8 cellular contexts compared by ENCODE assay signal in the genomic region with DNA sequence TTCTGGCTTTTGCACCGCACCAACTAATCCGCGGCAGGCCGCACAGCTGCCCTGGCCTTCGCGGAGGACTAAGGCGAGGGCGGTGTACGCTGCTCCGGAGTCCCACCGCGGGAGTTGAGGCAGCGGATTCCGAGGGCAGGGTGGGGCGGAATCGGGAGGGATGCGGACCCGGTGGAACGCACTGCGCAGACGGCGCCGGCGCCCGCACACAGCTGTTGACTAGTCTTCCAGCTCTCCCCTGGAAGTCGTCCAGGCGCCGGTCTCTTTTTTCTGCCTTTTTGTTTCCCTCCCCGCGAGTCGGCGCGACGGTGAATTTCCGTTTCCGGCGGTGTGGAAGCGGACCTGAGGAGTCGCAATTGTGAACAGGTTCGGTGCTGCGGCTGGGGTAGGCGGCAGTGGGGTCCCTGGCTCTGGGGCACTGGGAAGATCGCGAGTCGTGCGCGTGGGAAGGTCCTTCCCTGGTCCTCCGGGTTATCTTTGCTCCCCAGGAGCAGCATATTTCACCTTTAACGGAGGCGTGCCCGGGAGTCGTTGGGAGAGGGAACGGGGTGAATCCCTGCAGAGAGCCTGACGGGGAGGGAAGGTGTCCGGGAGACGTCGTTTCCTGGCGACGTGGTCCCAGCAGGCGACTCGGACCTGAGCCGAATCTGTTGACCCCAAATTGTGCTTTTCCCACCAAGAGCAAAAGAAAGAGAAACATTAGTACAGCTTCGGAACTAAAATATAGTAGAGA. TPM values are rescaled to one million over a fixed set of nuclear protein-coding genes. Genes with fewer than 3 reads are reported as not detected.
DNase-seq lines count a peak whose midpoint lies in the region; ATAC-seq and TF ChIP-seq lines count a peak whose summit lies in the region.

A gene (plus strand): TSS at position 319 of the 733 bp plus-strand sequence. CDS start 5,195 bp downstream, outside the sequence.

- CTCF ChIA-PET in WTC11 (lab: Charles Lee) = interaction anchor here (1.2 to 1.6 kb wide), 2 partner anchors 71 to 186 kb away, joined by 3 read pairs; no protein-coding TSS in a partner anchor

- TF ChIP-seq CTCF in WTC11 (IDR thresholded peaks at IDR 0.05) = no peak
- no peak for TF ChIP-seq CTCF in cardiac fibroblast (IDR thresholded peaks at IDR 0.05; ENCODE audit: low read depth, low read length)

- H3K27me3 Mint-ChIP-seq in WTC11 (ENCODE audit: low read depth) = peaks cover 14% of the 10 kb centered on the region

- no peaks in the 10 kb centered on the region for H3K9me3 Mint-ChIP-seq in WTC11

- H3K27ac Mint-ChIP-seq in WTC11 = peak within 1 kb of the TSS; percentile 93

- peak; percentile 68 to 79 for DNase-seq in NCI-H2081 (lab: John Stamatoyannopoulos, UW)
- peak; percentile 76 for DNase-seq in WTC11 (ENCODE audit: low spot score)
- DNase-seq in cardiac fibroblast (ENCODE audit: low read depth in 2 of 2) = peak; percentile 80 to 87
- DNase-seq in iris pigment epithelial cell (ENCODE audit: low read depth) = peak; percentile 79
- DNase-seq in smooth muscle cell of the brain vasculature (ENCODE audit: low read depth, low spot score) = peak; percentile 57
- no peak for DNase-seq in AML-193 (lab: John Stamatoyannopoulos, UW)

- ATAC-seq in HG02763 (IDR thresholded peaks at IDR 0.05; ENCODE audit: unreplicated experiment) (peak; percentile 82), WTC11 (peak; percentile 85)

- no peaks in the 10 kb centered on the region for H3K36me3 Mint-ChIP-seq in WTC11

- H3K4me3 ChIP-seq in cardiac fibroblast (replicated peaks in 1 of 2; ENCODE audit: low read depth in 2 of 2, low read length in 2 of 2) = peak within 1 kb of the TSS; percentile 81 to 82

- peaks cover 7% of the 10 kb centered on the region for H3K4me1 Mint-ChIP-seq in WTC11

- POLR2A ChIA-PET in WTC11 (lab: Charles Lee) = interaction anchor here (0.6 kb wide), 1 partner anchor 331 kb away, joined by 5 read pairs; no protein-coding TSS in a partner anchor

- peak; percentile 61 for TF ChIP-seq POLR2A in GM15510 (IDR thresholded peaks at IDR 0.05; ENCODE audit: borderline replicate concordance, extremely low read depth, insufficient read length)

- peak within 1 kb of the TSS; percentile 97 for H3K4me3 Mint-ChIP-seq in WTC11

TF ChIP-seq in WTC11, 78 proteins besides CTCF, POLR2A, EP300 and RAD21 (continues in another document):
- no peak for TF ChIP-seq SMAD3 (CRISPR knock-in tag; IDR thresholded peaks at IDR 0.05; ENCODE audit: borderline replicate concordance)
- no peak for TF ChIP-seq ELF4 (CRISPR knock-in tag; IDR thresholded peaks at IDR 0.05; ENCODE audit: low read depth)
- TF ChIP-seq SP1 (CRISPR knock-in tag; conservative IDR thresholded peaks at IDR 0.05) = peak; percentile 69; the same call in 1 of the 2 replicates
- peak; percentile 77; the same call in 1 of the 2 replicates for TF ChIP-seq TCF7 (CRISPR knock-in tag; IDR thresholded peaks at IDR 0.05; ENCODE audit: low read depth)
- TF ChIP-seq FOXP1 (CRISPR knock-in tag; IDR thresholded peaks at IDR 0.05; ENCODE audit: borderline replicate concordance) = peak; percentile 70; the same call in 1 of the 2 replicates
- peak; percentile 88; the same call in 1 of the 2 replicates for TF ChIP-seq CREM (CRISPR knock-in tag; IDR thresholded peaks at IDR 0.05)
- no peak for TF ChIP-seq NR1H2 (CRISPR knock-in tag; IDR thresholded peaks at IDR 0.05)
- TF ChIP-seq KAT7 (CRISPR knock-in tag; IDR thresholded peaks at IDR 0.05; ENCODE audit: borderline replicate concordance) = peak; percentile 51; the same call in 1 of the 2 replicates
- TF ChIP-seq TEAD4 (CRISPR knock-in tag; IDR thresholded peaks at IDR 0.05) = no peak
- TF ChIP-seq GRHL2 (CRISPR knock-in tag; IDR thresholded peaks at IDR 0.05; ENCODE audit: insufficient replicate concordance, severe bottlenecking) = no peak
- TF ChIP-seq, protein P1, sequence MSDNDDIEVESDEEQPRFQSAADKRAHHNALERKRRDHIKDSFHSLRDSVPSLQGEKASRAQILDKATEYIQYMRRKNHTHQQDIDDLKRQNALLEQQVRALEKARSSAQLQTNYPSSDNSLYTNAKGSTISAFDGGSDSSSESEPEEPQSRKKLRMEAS (CRISPR knock-in tag; IDR thresholded peaks at IDR 0.05) = peak; percentile 50
- TF ChIP-seq TEAD1 (CRISPR knock-in tag; IDR thresholded peaks at IDR 0.05) = peak; percentile 20; the same call in 1 of the 2 replicates
- TF ChIP-seq, protein P2, sequence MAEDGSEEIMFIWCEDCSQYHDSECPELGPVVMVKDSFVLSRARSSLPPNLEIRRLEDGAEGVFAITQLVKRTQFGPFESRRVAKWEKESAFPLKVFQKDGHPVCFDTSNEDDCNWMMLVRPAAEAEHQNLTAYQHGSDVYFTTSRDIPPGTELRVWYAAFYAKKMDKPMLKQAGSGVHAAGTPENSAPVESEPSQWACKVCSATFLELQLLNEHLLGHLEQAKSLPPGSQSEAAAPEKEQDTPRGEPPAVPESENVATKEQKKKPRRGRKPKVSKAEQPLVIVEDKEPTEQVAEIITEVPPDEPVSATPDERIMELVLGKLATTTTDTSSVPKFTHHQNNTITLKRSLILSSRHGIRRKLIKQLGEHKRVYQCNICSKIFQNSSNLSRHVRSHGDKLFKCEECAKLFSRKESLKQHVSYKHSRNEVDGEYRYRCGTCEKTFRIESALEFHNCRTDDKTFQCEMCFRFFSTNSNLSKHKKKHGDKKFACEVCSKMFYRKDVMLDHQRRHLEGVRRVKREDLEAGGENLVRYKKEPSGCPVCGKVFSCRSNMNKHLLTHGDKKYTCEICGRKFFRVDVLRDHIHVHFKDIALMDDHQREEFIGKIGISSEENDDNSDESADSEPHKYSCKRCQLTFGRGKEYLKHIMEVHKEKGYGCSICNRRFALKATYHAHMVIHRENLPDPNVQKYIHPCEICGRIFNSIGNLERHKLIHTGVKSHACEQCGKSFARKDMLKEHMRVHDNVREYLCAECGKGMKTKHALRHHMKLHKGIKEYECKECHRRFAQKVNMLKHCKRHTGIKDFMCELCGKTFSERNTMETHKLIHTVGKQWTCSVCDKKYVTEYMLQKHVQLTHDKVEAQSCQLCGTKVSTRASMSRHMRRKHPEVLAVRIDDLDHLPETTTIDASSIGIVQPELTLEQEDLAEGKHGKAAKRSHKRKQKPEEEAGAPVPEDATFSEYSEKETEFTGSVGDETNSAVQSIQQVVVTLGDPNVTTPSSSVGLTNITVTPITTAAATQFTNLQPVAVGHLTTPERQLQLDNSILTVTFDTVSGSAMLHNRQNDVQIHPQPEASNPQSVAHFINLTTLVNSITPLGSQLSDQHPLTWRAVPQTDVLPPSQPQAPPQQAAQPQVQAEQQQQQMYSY (CRISPR knock-in tag; IDR thresholded peaks at IDR 0.05) = 0 out of 2 replicates have a peak, but pooled peaks have one; percentile 22
- TF ChIP-seq, protein P3, sequence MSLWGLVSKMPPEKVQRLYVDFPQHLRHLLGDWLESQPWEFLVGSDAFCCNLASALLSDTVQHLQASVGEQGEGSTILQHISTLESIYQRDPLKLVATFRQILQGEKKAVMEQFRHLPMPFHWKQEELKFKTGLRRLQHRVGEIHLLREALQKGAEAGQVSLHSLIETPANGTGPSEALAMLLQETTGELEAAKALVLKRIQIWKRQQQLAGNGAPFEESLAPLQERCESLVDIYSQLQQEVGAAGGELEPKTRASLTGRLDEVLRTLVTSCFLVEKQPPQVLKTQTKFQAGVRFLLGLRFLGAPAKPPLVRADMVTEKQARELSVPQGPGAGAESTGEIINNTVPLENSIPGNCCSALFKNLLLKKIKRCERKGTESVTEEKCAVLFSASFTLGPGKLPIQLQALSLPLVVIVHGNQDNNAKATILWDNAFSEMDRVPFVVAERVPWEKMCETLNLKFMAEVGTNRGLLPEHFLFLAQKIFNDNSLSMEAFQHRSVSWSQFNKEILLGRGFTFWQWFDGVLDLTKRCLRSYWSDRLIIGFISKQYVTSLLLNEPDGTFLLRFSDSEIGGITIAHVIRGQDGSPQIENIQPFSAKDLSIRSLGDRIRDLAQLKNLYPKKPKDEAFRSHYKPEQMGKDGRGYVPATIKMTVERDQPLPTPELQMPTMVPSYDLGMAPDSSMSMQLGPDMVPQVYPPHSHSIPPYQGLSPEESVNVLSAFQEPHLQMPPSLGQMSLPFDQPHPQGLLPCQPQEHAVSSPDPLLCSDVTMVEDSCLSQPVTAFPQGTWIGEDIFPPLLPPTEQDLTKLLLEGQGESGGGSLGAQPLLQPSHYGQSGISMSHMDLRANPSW (CRISPR knock-in tag; conservative IDR thresholded peaks at IDR 0.05; ENCODE audit: low read depth) = no peak
- 0 out of 2 replicates have a peak, but pooled peaks have one; percentile 61 for TF ChIP-seq ZNF232 (CRISPR knock-in tag; IDR thresholded peaks at IDR 0.05)
- no peak for TF ChIP-seq ZNF416 (CRISPR knock-in tag; IDR thresholded peaks at IDR 0.05)
- peak; percentile 21; the same call in 1 of the 2 replicates for TF ChIP-seq RELA (CRISPR knock-in tag; IDR thresholded peaks at IDR 0.05; ENCODE audit: borderline replicate concordance)
- TF ChIP-seq FOXK1 (CRISPR knock-in tag; IDR thresholded peaks at IDR 0.05) = peak; percentile 72; the same call in 1 of the 2 replicates
- peak; percentile 74; the same call in 1 of the 2 replicates for TF ChIP-seq ETV6 (CRISPR knock-in tag; IDR thresholded peaks at IDR 0.05)
- peak; percentile 89; the same call in 1 of the 2 replicates for TF ChIP-seq MYBL2 (CRISPR knock-in tag; IDR thresholded peaks at IDR 0.05)
- TF ChIP-seq GABPB1 (CRISPR knock-in tag; IDR thresholded peaks at IDR 0.05) = peak; percentile 49; the same call in 1 of the 2 replicates
- TF ChIP-seq, protein P4, sequence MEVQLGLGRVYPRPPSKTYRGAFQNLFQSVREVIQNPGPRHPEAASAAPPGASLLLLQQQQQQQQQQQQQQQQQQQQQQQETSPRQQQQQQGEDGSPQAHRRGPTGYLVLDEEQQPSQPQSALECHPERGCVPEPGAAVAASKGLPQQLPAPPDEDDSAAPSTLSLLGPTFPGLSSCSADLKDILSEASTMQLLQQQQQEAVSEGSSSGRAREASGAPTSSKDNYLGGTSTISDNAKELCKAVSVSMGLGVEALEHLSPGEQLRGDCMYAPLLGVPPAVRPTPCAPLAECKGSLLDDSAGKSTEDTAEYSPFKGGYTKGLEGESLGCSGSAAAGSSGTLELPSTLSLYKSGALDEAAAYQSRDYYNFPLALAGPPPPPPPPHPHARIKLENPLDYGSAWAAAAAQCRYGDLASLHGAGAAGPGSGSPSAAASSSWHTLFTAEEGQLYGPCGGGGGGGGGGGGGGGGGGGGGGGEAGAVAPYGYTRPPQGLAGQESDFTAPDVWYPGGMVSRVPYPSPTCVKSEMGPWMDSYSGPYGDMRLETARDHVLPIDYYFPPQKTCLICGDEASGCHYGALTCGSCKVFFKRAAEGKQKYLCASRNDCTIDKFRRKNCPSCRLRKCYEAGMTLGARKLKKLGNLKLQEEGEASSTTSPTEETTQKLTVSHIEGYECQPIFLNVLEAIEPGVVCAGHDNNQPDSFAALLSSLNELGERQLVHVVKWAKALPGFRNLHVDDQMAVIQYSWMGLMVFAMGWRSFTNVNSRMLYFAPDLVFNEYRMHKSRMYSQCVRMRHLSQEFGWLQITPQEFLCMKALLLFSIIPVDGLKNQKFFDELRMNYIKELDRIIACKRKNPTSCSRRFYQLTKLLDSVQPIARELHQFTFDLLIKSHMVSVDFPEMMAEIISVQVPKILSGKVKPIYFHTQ (CRISPR knock-in tag; IDR thresholded peaks at IDR 0.05) = no peak

RNA-seq across cellular contexts. Expression of the gene that starts here (rescaled TPM):
- 5.7 to 8.6 TPM (median 7.8 TPM) in 3 replicates for total RNA-seq in WTC11 (2021)

Comparison
In these comparisons a context has a peak if more than half of its experiments do, and no peak if none do; other contexts are left out.
1. DNase-seq: peak in NCI-H2081 (2 of 2), WTC11 (single experiment), cardiac fibroblast (2 of 2), iris pigment epithelial cell (single experiment) and smooth muscle cell of the brain vasculature (single experiment); none in AML-193 (0 of 2).